Comparison of ENCODE assay signal across 2 cellular contexts in the genomic region with DNA sequence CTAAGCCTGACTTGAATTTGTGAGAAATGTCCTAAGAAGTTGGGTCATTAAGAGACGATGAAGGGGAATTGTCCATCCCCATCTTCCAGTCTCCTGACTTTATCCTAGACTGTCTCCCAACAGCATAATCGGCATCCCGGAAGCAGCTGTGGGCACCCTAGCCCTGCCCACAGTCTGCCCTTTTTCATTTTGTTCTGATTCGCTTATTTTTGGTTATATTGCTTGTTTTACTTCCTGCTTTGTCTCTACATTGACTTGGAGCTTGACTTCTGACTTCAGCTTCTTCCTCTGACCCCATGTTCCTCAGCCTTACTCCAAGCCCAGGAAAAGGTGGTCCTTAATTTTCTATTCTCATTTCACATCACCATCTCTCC.
TF ChIP-seq lines count a peak whose summit lies in the region.

No MANE protein-coding gene starts in this region.

TF ChIP-seq in liver, 16 proteins besides CTCF, POLR2A, EP300 and RAD21:
- no peak for TF ChIP-seq RXRA (IDR thresholded peaks at IDR 0.05)
- TF ChIP-seq NR2F2 (IDR thresholded peaks at IDR 0.05), result no peak
- TF ChIP-seq JUND (IDR thresholded peaks at IDR 0.05), result no peak
- TF ChIP-seq, protein P1, sequence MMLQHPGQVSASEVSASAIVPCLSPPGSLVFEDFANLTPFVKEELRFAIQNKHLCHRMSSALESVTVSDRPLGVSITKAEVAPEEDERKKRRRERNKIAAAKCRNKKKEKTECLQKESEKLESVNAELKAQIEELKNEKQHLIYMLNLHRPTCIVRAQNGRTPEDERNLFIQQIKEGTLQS (IDR thresholded peaks at IDR 0.05), result no peak
- no peak for TF ChIP-seq GABPA (IDR thresholded peaks at IDR 0.05 in 1 of 2, conservative IDR thresholded peaks at IDR 0.05 in 1 of 2)

TF ChIP-seq in HepG2, 621 proteins besides CTCF, POLR2A, EP300 and RAD21:
- TF ChIP-seq ZBTB7A (CRISPR knock-in tag; IDR thresholded peaks at IDR 0.05), result no peak
TF ChIP-seq in HepG2: peak in this region for 0.
